16 cellular contexts compared by ENCODE assay signal in the genomic region with DNA sequence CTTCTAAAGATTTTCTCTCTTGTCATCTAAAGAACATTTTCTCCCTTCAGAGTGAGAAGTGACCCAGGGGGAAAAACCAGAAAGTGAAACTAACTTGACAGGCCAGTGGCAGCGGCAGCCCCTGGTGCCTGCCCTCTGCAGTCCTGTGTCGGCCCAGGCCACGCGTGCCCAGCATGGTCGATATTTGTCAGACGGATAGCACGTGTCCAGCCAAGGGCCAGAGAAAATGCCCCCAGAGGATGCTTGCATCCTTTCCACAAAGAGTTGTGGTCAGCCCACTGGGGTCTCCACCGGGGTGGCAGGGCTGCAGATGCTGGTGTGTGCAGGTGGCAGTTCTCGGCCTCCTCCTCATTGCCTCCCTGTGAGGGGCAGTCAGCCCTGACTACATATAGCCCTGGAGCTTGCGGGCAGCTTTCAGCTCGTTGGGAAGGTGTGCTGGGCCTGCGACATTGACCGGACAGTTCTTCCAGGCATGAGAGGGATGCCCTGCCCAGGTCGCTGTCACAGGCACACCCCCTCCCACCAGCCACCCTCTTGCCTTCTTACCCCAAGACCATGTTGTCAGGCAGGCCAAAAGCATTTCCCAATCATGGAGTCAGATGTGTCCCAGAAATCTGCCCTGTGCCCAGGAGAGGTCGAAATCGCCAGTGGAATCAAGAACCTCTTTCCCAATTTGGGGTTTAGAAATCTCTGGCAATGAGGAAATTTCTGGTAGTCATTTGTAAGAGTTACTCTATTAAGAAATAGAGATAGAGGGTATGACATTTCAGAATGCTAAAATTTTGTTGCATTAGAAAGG.
DNase-seq lines count a peak whose midpoint lies in the region; ATAC-seq, FAIRE-seq and TF ChIP-seq lines count a peak whose summit lies in the region.
"Had no signal": no experiment of that assay in that cellular context is flagged by ENCODE, and none has a peak within 500 bp of the region (broad histone marks: within the 10 kb centered on the region; RNA-seq: fewer than 3 reads in every experiment).

No MANE protein-coding gene starts in this region.

- H3K27me3 Mint-ChIP-seq in activated B cell treated with CpG ODN at 0.5 μM for 24 hours (peaks cover 1% of the 10 kb centered on the region), glutamatergic neuron (ENCODE audit: unreplicated experiment) (no peaks in the 10 kb centered on the region)
- H3K27me3 Mint-ChIP-seq in activated naive CD4-positive, alpha-beta T cell treated with anti-CD3 and anti-CD28 coated beads for 36 hours (ENCODE audit: low read depth), result no peaks in the 10 kb centered on the region

- no peak overlapping the region for H3K27ac Mint-ChIP-seq in activated B cell treated with CpG ODN at 0.5 μM for 24 hours
- H3K27ac Mint-ChIP-seq in activated naive CD4-positive, alpha-beta T cell treated with anti-CD3 and anti-CD28 coated beads for 36 hours, result no peak overlapping the region
- no peak overlapping the region for H3K27ac Mint-ChIP-seq in glutamatergic neuron (ENCODE audit: unreplicated experiment)
- H3K27ac Mint-ChIP-seq: naive thymus-derived CD8-positive, alpha-beta T cell had no signal

- no peak overlapping the region for H3K4me3 ChIP-seq in sigmoid colon

- POLR2A ChIA-PET in activated B cell treated with CpG ODN at 0.5 μM for 24 hours (lab: Charles Lee), result no interaction called here

- H3K9me3 Mint-ChIP-seq in activated B cell treated with CpG ODN at 0.5 μM for 24 hours (no peaks in the 10 kb centered on the region), glutamatergic neuron (ENCODE audit: unreplicated experiment) (peaks cover 1% of the 10 kb centered on the region)
- no peaks in the 10 kb centered on the region for H3K9me3 Mint-ChIP-seq in activated naive CD4-positive, alpha-beta T cell treated with anti-CD3 and anti-CD28 coated beads for 36 hours
- H3K9me3 Mint-ChIP-seq: naive thymus-derived CD8-positive, alpha-beta T cell had no signal

- TF ChIP-seq POLR2A in sigmoid colon (IDR thresholded peaks at IDR 0.05) (no peak), GM12892 (IDR thresholded peaks at IDR 0.05; ENCODE audit: low read depth, low read length) (no peak)

- no peak for TF ChIP-seq EP300 in sigmoid colon (IDR thresholded peaks at IDR 0.05)

- no peaks in the 10 kb centered on the region for H3K27me3 ChIP-seq in sigmoid colon

- H3K4me1 Mint-ChIP-seq in activated B cell treated with CpG ODN at 0.5 μM for 24 hours (peaks cover 12% of the 10 kb centered on the region), glutamatergic neuron (ENCODE audit: low read depth, unreplicated experiment) (peaks cover 14% of the 10 kb centered on the region)
- no peaks in the 10 kb centered on the region for H3K4me1 Mint-ChIP-seq in activated naive CD4-positive, alpha-beta T cell treated with anti-CD3 and anti-CD28 coated beads for 36 hours (ENCODE audit: low read depth)

- intact Hi-C loops in activated B cell treated with CpG ODN at 0.5 μM for 24 hours (cut with micrococcal nuclease) (loop anchor here (10.0 kb wide), 1 partner anchor 116 kb away; no protein-coding TSS in a partner anchor), sigmoid colon (cut with DNase I) (no loop called here)
- intact Hi-C loops in activated naive CD4-positive, alpha-beta T cell treated with anti-CD3 and anti-CD28 coated beads for 36 hours (cut with micrococcal nuclease), result no loop called here

- peaks cover 0 to 99% (median 99%) of the 10 kb centered on the region in 4 donors for H3K4me1 ChIP-seq in sigmoid colon

- H3K36me3 Mint-ChIP-seq in activated B cell treated with CpG ODN at 0.5 μM for 24 hours (ENCODE audit: low read depth) (no peaks in the 10 kb centered on the region), glutamatergic neuron (ENCODE audit: unreplicated experiment) (no peaks in the 10 kb centered on the region)
- no peaks in the 10 kb centered on the region for H3K36me3 Mint-ChIP-seq in activated naive CD4-positive, alpha-beta T cell treated with anti-CD3 and anti-CD28 coated beads for 36 hours (ENCODE audit: low read depth)
- H3K36me3 Mint-ChIP-seq: naive thymus-derived CD8-positive, alpha-beta T cell had no signal

- H3K27ac ChIP-seq in sigmoid colon, result peak overlapping the region; percentile 81 to 96 (median 86)

- 82 to 89% methylated on average over 16 of the region's 16 CpGs for WGBS in sigmoid colon, 2 donors

- ATAC-seq in activated B cell treated with CpG ODN at 0.5 μM for 24 hours (ENCODE audit: low read depth), result no peak
- peak; percentile 71 for ATAC-seq in left lobe of liver
- ATAC-seq: naive thymus-derived CD8-positive, alpha-beta T cell had no signal

- H3K4me3 Mint-ChIP-seq in activated B cell treated with CpG ODN at 0.5 μM for 24 hours (peak overlapping the region; percentile 41), glutamatergic neuron (ENCODE audit: unreplicated experiment) (no peak overlapping the region)
- H3K4me3 Mint-ChIP-seq in activated naive CD4-positive, alpha-beta T cell treated with anti-CD3 and anti-CD28 coated beads for 36 hours, result no peak overlapping the region

- FAIRE-seq in GM12892 (lab: Jason Lieb, UNC), result no peak
- FAIRE-seq: urothelium cell line had no signal

- DNase-seq in AG08395 (ENCODE audit: low spot score), result peak; percentile 23
- DNase-seq in activated B cell treated with CpG ODN at 0.5 μM for 24 hours, result no peak
- DNase-seq in left lobe of liver (ENCODE audit: low spot score), result peak; percentile 92
- peak; percentile 81 for DNase-seq in sigmoid colon
- no peak for DNase-seq in activated naive CD4-positive, alpha-beta T cell treated with anti-CD3 and anti-CD28 coated beads for 36 hours
- no peak for DNase-seq in GM12892 (ENCODE audit: insufficient read length)
- no peak for DNase-seq in NCI-H146 (lab: John Stamatoyannopoulos, UW)
- no peak for DNase-seq in glutamatergic neuron
- DNase-seq: central memory CD4-positive, alpha-beta T cell; erythroblast; KG1; naive thymus-derived CD8-positive, alpha-beta T cell; NCI-H1436 treated with DMSO at 0.1 percent for 48 hours; NCI-H524 treated with DMSO at 0.1 percent for 48 hours; SIG-M5 had no signal

- CTCF ChIA-PET in activated B cell treated with CpG ODN at 0.5 μM for 24 hours (lab: Charles Lee), result no interaction called here
- CTCF ChIA-PET in activated naive CD4-positive, alpha-beta T cell treated with anti-CD3 and anti-CD28 coated beads for 36 hours (lab: Charles Lee), result no interaction called here

- TF ChIP-seq CTCF in activated B cell treated with CpG ODN at 0.5 μM for 24 hours (IDR thresholded peaks at IDR 0.05) (no peak), sigmoid colon (IDR thresholded peaks at IDR 0.05) (no peak), glutamatergic neuron (IDR thresholded peaks at IDR 0.05; ENCODE audit: partially characterized antibody, unreplicated experiment) (no peak)

- H3K9me3 ChIP-seq in sigmoid colon, result no peaks in the 10 kb centered on the region

- no peaks in the 10 kb centered on the region for H3K36me3 ChIP-seq in sigmoid colon

Comparison
In these comparisons a context has a peak if more than half of its experiments do, and no peak if none do; other contexts are left out.
1. DNase-seq: peak in AG08395 (single experiment), left lobe of liver (single experiment) and sigmoid colon (single experiment); none in activated B cell treated with CpG ODN at 0.5 μM for 24 hours (single experiment), activated naive CD4-positive, alpha-beta T cell treated with anti-CD3 and anti-CD28 coated beads for 36 hours (single experiment), GM12892 (single experiment), NCI-H146 (single experiment) and glutamatergic neuron (single experiment).